ENCODE assay signal across 22 cellular contexts in the genomic region with DNA sequence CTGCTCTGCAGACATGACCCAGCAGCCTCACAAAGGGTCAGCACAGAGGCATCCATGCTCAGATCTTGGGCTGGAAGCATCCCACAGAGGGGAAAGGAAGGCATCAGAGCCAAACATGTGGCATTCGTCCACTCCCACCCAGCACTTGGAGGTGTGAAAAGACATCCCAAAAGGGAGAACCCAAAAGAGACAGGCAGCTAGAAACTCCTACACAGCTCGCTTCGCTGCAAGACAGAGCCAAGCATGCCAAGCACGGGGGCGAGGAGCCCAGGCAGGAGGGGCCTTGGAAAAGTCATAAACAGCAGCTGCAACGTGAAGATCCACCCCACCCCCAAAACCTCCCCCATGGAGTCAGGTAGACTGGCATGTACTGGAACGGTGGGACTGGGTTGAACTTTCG.
A peak's percentile ranks its signal among the peaks of the same experiment; 100 is the strongest.
DNase-seq lines count a peak whose midpoint lies in the region; TF ChIP-seq lines count a peak whose summit lies in the region.
"Had no signal": no experiment of that assay in that cellular context is flagged by ENCODE, and none has a peak within 500 bp of the region (broad histone marks: within the 10 kb centered on the region; RNA-seq: fewer than 3 reads in every experiment).

No MANE protein-coding gene starts in this region.

- intact Hi-C loops in dorsolateral prefrontal cortex (cut with DNase I) = no loop called here
- intact Hi-C loops in ovary (cut with DNase I) = no loop called here
- intact Hi-C loops in activated naive CD4-positive, alpha-beta T cell treated with anti-CD3 and anti-CD28 coated beads for 36 hours (cut with micrococcal nuclease) = no loop called here

- H3K9ac ChIP-seq in trophoblast cell (ENCODE audit: low read length) = no peak overlapping the region
- H3K9ac ChIP-seq: BLaER1 had no signal

- no peak overlapping the region for H3K27ac ChIP-seq in HEK293 (ENCODE audit: extremely low read depth, low read depth, low read length)
- peak overlapping the region in 7 of 59 donors; percentile 14 to 70 (median 28) for H3K27ac ChIP-seq in dorsolateral prefrontal cortex
- no peak overlapping the region for H3K27ac ChIP-seq in trophoblast cell (ENCODE audit: low read depth, low read length)
- H3K27ac ChIP-seq in ovary = no peak overlapping the region
- H3K27ac ChIP-seq in CD8-positive, alpha-beta memory T cell (ENCODE audit: low read depth, low read length) = no peak overlapping the region
- H3K27ac ChIP-seq: 22Rv1, BLaER1, C4-2B had no signal

- peak overlapping the region; percentile 62 for H3K23ac ChIP-seq in trophoblast cell (ENCODE audit: low read length)

- no peak overlapping the region for H3K4ac ChIP-seq in trophoblast cell (ENCODE audit: low read depth, low read length)

- H3K27ac Mint-ChIP-seq in CD8-positive, alpha-beta memory T cell = peak overlapping the region in 1 of 8 donors; percentile 24
- H3K27ac Mint-ChIP-seq in activated naive CD4-positive, alpha-beta T cell treated with anti-CD3 and anti-CD28 coated beads for 36 hours = no peak overlapping the region
- H3K27ac Mint-ChIP-seq: B cell; CD4-positive, CD25-positive, alpha-beta regulatory T cell; CD8-positive, alpha-beta T cell; GM23338; HFFc6 had no signal

- no peaks in the 10 kb centered on the region for H3K79me1 ChIP-seq in trophoblast cell (ENCODE audit: low read length)

- H3K9me3 ChIP-seq in HEK293 (ENCODE audit: control insufficient read depth, insufficient read depth, low read depth, low read length) = no peaks in the 10 kb centered on the region
- H3K9me3 ChIP-seq in trophoblast cell (ENCODE audit: insufficient read depth, low read depth, low read length) = no peaks in the 10 kb centered on the region
- H3K9me3 ChIP-seq in ovary = no peaks in the 10 kb centered on the region
- H3K9me3 ChIP-seq in CD8-positive, alpha-beta memory T cell (ENCODE audit: low read length) = no peaks in the 10 kb centered on the region
- H3K9me3 ChIP-seq: BLaER1 had no signal

- H2BK5ac ChIP-seq in trophoblast cell (ENCODE audit: low read depth, low read length, poor library complexity) = no peak overlapping the region

- H4K8ac ChIP-seq in trophoblast cell (ENCODE audit: low read depth, low read length) = no peak overlapping the region

- no peaks in the 10 kb centered on the region for H3K79me2 ChIP-seq in trophoblast cell (ENCODE audit: control insufficient read depth, insufficient read depth, low read length, poor library complexity)

- no peak overlapping the region for H3K18ac ChIP-seq in trophoblast cell (ENCODE audit: low read length)

- H4K91ac ChIP-seq in trophoblast cell (ENCODE audit: low read depth, low read length) = no peak overlapping the region

- H4K12ac ChIP-seq in trophoblast cell (ENCODE audit: low read depth, low read length) = no peak overlapping the region

- H3K14ac ChIP-seq in trophoblast cell (ENCODE audit: low read length) = no peak overlapping the region

- TF ChIP-seq CTCF in HEK293 (tag by site-specific recombination; IDR thresholded peaks at IDR 0.05) (no peak), dorsolateral prefrontal cortex (IDR thresholded peaks at IDR 0.05 in 54 of 56, conservative IDR thresholded peaks at IDR 0.05 in 2 of 56; ENCODE audit: low read depth in 1 of 56, partially characterized antibody in 56 of 56) (no peak), ovary (IDR thresholded peaks at IDR 0.05) (no peak)

- H2AFZ ChIP-seq in trophoblast cell (ENCODE audit: insufficient read depth, low read length, poor library complexity) = no peak overlapping the region
- H2AFZ ChIP-seq: GM23338 had no signal

- H3K4me3 Mint-ChIP-seq in CD8-positive, alpha-beta memory T cell = no peak overlapping the region
- no peak overlapping the region for H3K4me3 Mint-ChIP-seq in activated naive CD4-positive, alpha-beta T cell treated with anti-CD3 and anti-CD28 coated beads for 36 hours
- H3K4me3 Mint-ChIP-seq: B cell; CD4-positive, CD25-positive, alpha-beta regulatory T cell; CD8-positive, alpha-beta T cell; GM23338; H9; HFFc6 had no signal

- H3K4me2 ChIP-seq in trophoblast cell (ENCODE audit: low read length) = no peak overlapping the region
- H3K4me2 ChIP-seq: BLaER1, GM23338 had no signal

- no CpG with 5 or more reads among the region's 8 CpGs for WGBS in trophoblast cell (ENCODE audit: extremely low coverage, insufficient coverage, insufficient read length)
- 38 to 50% (median 45%) methylated on average over 8 of the region's 8 CpGs for WGBS in ovary, 3 donors

- H3K4me1 ChIP-seq in HEK293 (ENCODE audit: control insufficient read depth, insufficient read depth, low read length) (no peaks in the 10 kb centered on the region), trophoblast cell (ENCODE audit: control insufficient read depth in 1 of 2, insufficient read depth in 2 of 2, low read length in 2 of 2) (no peaks in the 10 kb centered on the region), ovary (ENCODE audit: insufficient read depth) (no peaks in the 10 kb centered on the region)
- no peaks in the 10 kb centered on the region for H3K4me1 ChIP-seq in CD8-positive, alpha-beta memory T cell (ENCODE audit: insufficient read depth, low read length)

- no peaks in the 10 kb centered on the region for H3K36me3 ChIP-seq in HEK293 (ENCODE audit: control insufficient read depth in 2 of 2, insufficient read depth in 1 of 2, low read length in 2 of 2)
- no peaks in the 10 kb centered on the region for H3K36me3 ChIP-seq in trophoblast cell (ENCODE audit: control insufficient read depth in 1 of 2, insufficient read depth in 2 of 2, low read length in 2 of 2)
- H3K36me3 ChIP-seq in ovary = no peaks in the 10 kb centered on the region
- H3K36me3 ChIP-seq in CD8-positive, alpha-beta memory T cell (ENCODE audit: insufficient read depth, low read length) = no peaks in the 10 kb centered on the region
- H3K36me3 ChIP-seq: BLaER1 had no signal

- CTCF ChIA-PET in HEK293 (lab: Yijun Ruan, JAX) = interaction anchor here (0.6 to 4.8 kb wide), 4 partner anchors 11 to 893 kb away, joined by 3 to 40 read pairs (median 3); no protein-coding TSS in a partner anchor
- CTCF ChIA-PET in CD8-positive, alpha-beta memory T cell (lab: Charles Lee) = no interaction called here
- CTCF ChIA-PET in activated naive CD4-positive, alpha-beta T cell treated with anti-CD3 and anti-CD28 coated beads for 36 hours (lab: Charles Lee) = no interaction called here

- H3K27me3 ChIP-seq in dorsolateral prefrontal cortex = no peaks in the 10 kb centered on the region
- H3K27me3 ChIP-seq in trophoblast cell (ENCODE audit: insufficient read depth, low read length) = no peaks in the 10 kb centered on the region
- H3K27me3 ChIP-seq in ovary = no peaks in the 10 kb centered on the region
- no peaks in the 10 kb centered on the region for H3K27me3 ChIP-seq in CD8-positive, alpha-beta memory T cell (ENCODE audit: insufficient read depth, low read length, poor library complexity, severe bottlenecking)
- H3K27me3 ChIP-seq: BLaER1 had no signal

- TF ChIP-seq EP300 in ovary (IDR thresholded peaks at IDR 0.05) = no peak

- POLR2A ChIA-PET in HEK293 (lab: Yijun Ruan, JAX) = no interaction called here
- POLR2A ChIA-PET in CD8-positive, alpha-beta memory T cell (lab: Charles Lee) = no interaction called here

- DNase-seq in dorsolateral prefrontal cortex (peak in 9 of 10 donors; percentile 8 to 87 (median 71)), middle frontal gyrus (ENCODE audit: extremely low spot score, low spot score) (peak; percentile 68), trophoblast cell (no peak), COLO829 (ENCODE audit: low spot score) (no peak), ovary (no peak)
- no peak for DNase-seq in CD8-positive, alpha-beta memory T cell
- DNase-seq in activated naive CD4-positive, alpha-beta T cell treated with anti-CD3 and anti-CD28 coated beads for 36 hours = no peak
- DNase-seq: Calu3; CD4-positive, CD25-positive, alpha-beta regulatory T cell; CD8-positive, alpha-beta T cell; COR-L47; DMS53; DMS79 treated with DMSO at 0.1 percent for 48 hours; GF-D8; H9; HFFc6 had no signal

- no peak overlapping the region for H2BK12ac ChIP-seq in trophoblast cell (ENCODE audit: low read length)

- H3K36me3 Mint-ChIP-seq in CD8-positive, alpha-beta memory T cell = no peaks in the 10 kb centered on the region
- no peaks in the 10 kb centered on the region for H3K36me3 Mint-ChIP-seq in activated naive CD4-positive, alpha-beta T cell treated with anti-CD3 and anti-CD28 coated beads for 36 hours (ENCODE audit: low read depth)
- H3K36me3 Mint-ChIP-seq: CD4-positive, CD25-positive, alpha-beta regulatory T cell; CD8-positive, alpha-beta T cell had no signal

- no peak overlapping the region for H2BK120ac ChIP-seq in trophoblast cell (ENCODE audit: insufficient read depth, low read length, poor library complexity)

- H3K9me3 Mint-ChIP-seq in CD8-positive, alpha-beta memory T cell = no peaks in the 10 kb centered on the region
- no peaks in the 10 kb centered on the region for H3K9me3 Mint-ChIP-seq in activated naive CD4-positive, alpha-beta T cell treated with anti-CD3 and anti-CD28 coated beads for 36 hours
- H3K9me3 Mint-ChIP-seq: CD4-positive, CD25-positive, alpha-beta regulatory T cell; CD8-positive, alpha-beta T cell; HFFc6 had no signal

- no peaks in the 10 kb centered on the region for H3K4me1 Mint-ChIP-seq in CD8-positive, alpha-beta memory T cell
- H3K4me1 Mint-ChIP-seq in activated naive CD4-positive, alpha-beta T cell treated with anti-CD3 and anti-CD28 coated beads for 36 hours (ENCODE audit: low read depth) = peaks cover 8% of the 10 kb centered on the region
- H3K4me1 Mint-ChIP-seq: GM23338, H9 had no signal

- no peak overlapping the region for H2AK5ac ChIP-seq in trophoblast cell (ENCODE audit: low read length)

- H3K27me3 Mint-ChIP-seq in CD8-positive, alpha-beta memory T cell = peaks cover 0 to 28% of the 10 kb centered on the region in 2 donors
- peaks cover 4% of the 10 kb centered on the region for H3K27me3 Mint-ChIP-seq in activated naive CD4-positive, alpha-beta T cell treated with anti-CD3 and anti-CD28 coated beads for 36 hours (ENCODE audit: low read depth)

- no peak for TF ChIP-seq POLR2A in ovary (IDR thresholded peaks at IDR 0.05)

- H3K4me3 ChIP-seq in HEK293 (ENCODE audit: low read depth, low read length) (no peak overlapping the region), dorsolateral prefrontal cortex (no peak overlapping the region), trophoblast cell (ENCODE audit: low read depth, low read length) (no peak overlapping the region), ovary (no peak overlapping the region)
- no peak overlapping the region for H3K4me3 ChIP-seq in CD8-positive, alpha-beta memory T cell (ENCODE audit: low read length)
- H3K4me3 ChIP-seq: BLaER1, GM23338 had no signal

TF ChIP-seq in HEK293, 187 proteins besides CTCF, POLR2A, EP300 and RAD21 (continues in another document):
- no peak for TF ChIP-seq ZBTB6 (tag by site-specific recombination; IDR thresholded peaks at IDR 0.05)

Comparison
In these comparisons a context has a peak if more than half of its experiments do, and no peak if none do; other contexts are left out.
1. DNase-seq: peak in dorsolateral prefrontal cortex (9 of 10) and middle frontal gyrus (single experiment); none in trophoblast cell (0 of 2), COLO829 (single experiment), ovary (0 of 5), CD8-positive, alpha-beta memory T cell (0 of 5) and activated naive CD4-positive, alpha-beta T cell treated with anti-CD3 and anti-CD28 coated beads for 36 hours (single experiment).